19 cellular contexts compared by ENCODE assay signal in the genomic region with DNA sequence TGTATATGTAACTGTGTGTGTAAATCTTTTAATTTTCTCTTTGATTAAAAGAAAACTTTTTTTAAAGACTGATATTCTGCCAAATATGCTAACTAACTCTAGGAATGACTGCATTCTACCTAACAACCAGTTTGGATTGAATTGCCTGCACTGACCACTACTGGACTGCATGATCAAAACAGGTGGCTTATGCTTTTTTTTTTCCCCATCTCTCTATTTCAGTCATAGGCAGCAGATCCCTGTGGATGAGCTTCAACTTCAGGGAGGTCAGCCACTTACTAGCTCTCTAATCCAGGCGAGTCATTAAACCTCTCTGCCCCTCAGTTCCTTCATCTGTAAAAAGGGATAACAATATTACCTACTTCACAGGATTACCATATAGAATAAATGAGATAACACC.
DNase-seq lines count a peak whose midpoint lies in the region; ATAC-seq, FAIRE-seq and TF ChIP-seq lines count a peak whose summit lies in the region.
"Had no signal": no experiment of that assay in that cellular context is flagged by ENCODE, and none has a peak within 500 bp of the region (broad histone marks: within the 10 kb centered on the region; RNA-seq: fewer than 3 reads in every experiment).

No MANE protein-coding gene starts in this region.

- no peak overlapping the region for H3K9ac ChIP-seq in parathyroid adenoma

- H3K4me1 ChIP-seq in parathyroid adenoma, result no peaks in the 10 kb centered on the region
- H3K4me1 ChIP-seq: BE2C, Peyer's patch had no signal

- TF ChIP-seq CTCF in GM13977 (IDR thresholded peaks at IDR 0.05; ENCODE audit: extremely low read depth, insufficient read depth, missing control alignments), result peak; percentile 19
- TF ChIP-seq CTCF in parathyroid adenoma (IDR thresholded peaks at IDR 0.05), result peak; percentile 14

- no peaks in the 10 kb centered on the region for H3K79me2 ChIP-seq in parathyroid adenoma

- no peaks in the 10 kb centered on the region for H3K27me3 ChIP-seq in parathyroid adenoma (ENCODE audit: control insufficient read depth, insufficient read depth, low read length)
- H3K27me3 ChIP-seq: BE2C, Peyer's patch had no signal

- H3K9me3 ChIP-seq in parathyroid adenoma (ENCODE audit: control insufficient read depth, low read length), result no peaks in the 10 kb centered on the region
- H3K9me3 ChIP-seq: BE2C, lower lobe of right lung, Peyer's patch had no signal

- FAIRE-seq in RCC 7860 (lab: Jason Lieb, UNC), result no peak
- FAIRE-seq: bronchial epithelial cell had no signal

- no peak for ATAC-seq in HG03039 (IDR thresholded peaks at IDR 0.05; ENCODE audit: unreplicated experiment)
- ATAC-seq in GM18870 (IDR thresholded peaks at IDR 0.05; ENCODE audit: unreplicated experiment), result no peak
- no peak for ATAC-seq in GM18520 (IDR thresholded peaks at IDR 0.05; ENCODE audit: unreplicated experiment)
- ATAC-seq: effector memory CD8-positive, alpha-beta T cell; lower lobe of right lung; naive thymus-derived CD8-positive, alpha-beta T cell had no signal

- DNase-seq in GM13977 (ENCODE audit: low spot score) (no peak), RCC 7860 (ENCODE audit: low spot score) (peak; percentile 16), dermis microvascular lymphatic vessel endothelial cell (ENCODE audit: low read depth in 2 of 2) (peak; percentile 58 to 68), hepatic stellate cell (ENCODE audit: low spot score) (no peak)
- DNase-seq: activated CD8-positive, alpha-beta memory T cell treated with anti-CD3 and anti-CD28 coated beads, Interleukin-2, amount 50 U/mL, for 48 hours; BE2C; DND-41; effector memory CD8-positive, alpha-beta T cell; foreskin fibroblast; lower lobe of right lung; naive thymus-derived CD8-positive, alpha-beta T cell; NCI-H2107; NCI-H526 treated with DMSO at 0.1 percent for 48 hours; Peyer's patch had no signal

- no peak overlapping the region for H3K4me3 ChIP-seq in parathyroid adenoma (ENCODE audit: low read depth, low read length)
- H3K4me3 ChIP-seq: lower lobe of right lung, Peyer's patch had no signal

- H3K4me2 ChIP-seq in parathyroid adenoma (ENCODE audit: low read length), result no peak overlapping the region

- no peaks in the 10 kb centered on the region for H3K36me3 ChIP-seq in parathyroid adenoma (ENCODE audit: control insufficient read depth, insufficient read depth, low read length)
- H3K36me3 ChIP-seq: BE2C, lower lobe of right lung, Peyer's patch had no signal

- no peak overlapping the region for H3K27ac ChIP-seq in parathyroid adenoma
- H3K27ac ChIP-seq: lower lobe of right lung, Peyer's patch had no signal

- in situ Hi-C loops in GM13977 (cut with MboI; ENCODE audit: low pct_unique_long_range_greater_than_20kb, low sequenced_read_pairs, unreplicated experiment), result no loop called here

- H2AFZ ChIP-seq in parathyroid adenoma, result no peak overlapping the region

Comparison
In these comparisons a context has a peak if more than half of its experiments do, and no peak if none do; other contexts are left out.
1. DNase-seq: peak in RCC 7860 (single experiment) and dermis microvascular lymphatic vessel endothelial cell (2 of 2); none in GM13977 (single experiment) and hepatic stellate cell (single experiment).